In genomic region chr18:59918320-59918755, GRCh38 we compare ENCODE assay signal across 1 cellular context.
TF ChIP-seq lines count a peak whose summit lies in the region.

No MANE protein-coding gene starts in this region.

TF ChIP-seq in HepG2, 621 proteins besides CTCF, POLR2A, EP300 and RAD21:
- TF ChIP-seq, protein P1, sequence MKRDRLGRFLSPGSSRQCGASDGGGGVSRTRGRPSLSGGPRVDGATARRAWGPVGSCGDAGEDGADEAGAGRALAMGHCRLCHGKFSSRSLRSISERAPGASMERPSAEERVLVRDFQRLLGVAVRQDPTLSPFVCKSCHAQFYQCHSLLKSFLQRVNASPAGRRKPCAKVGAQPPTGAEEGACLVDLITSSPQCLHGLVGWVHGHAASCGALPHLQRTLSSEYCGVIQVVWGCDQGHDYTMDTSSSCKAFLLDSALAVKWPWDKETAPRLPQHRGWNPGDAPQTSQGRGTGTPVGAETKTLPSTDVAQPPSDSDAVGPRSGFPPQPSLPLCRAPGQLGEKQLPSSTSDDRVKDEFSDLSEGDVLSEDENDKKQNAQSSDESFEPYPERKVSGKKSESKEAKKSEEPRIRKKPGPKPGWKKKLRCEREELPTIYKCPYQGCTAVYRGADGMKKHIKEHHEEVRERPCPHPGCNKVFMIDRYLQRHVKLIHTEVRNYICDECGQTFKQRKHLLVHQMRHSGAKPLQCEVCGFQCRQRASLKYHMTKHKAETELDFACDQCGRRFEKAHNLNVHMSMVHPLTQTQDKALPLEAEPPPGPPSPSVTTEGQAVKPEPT (CRISPR knock-in tag; IDR thresholded peaks at IDR 0.05; ENCODE audit: low read depth): no peak
- TF ChIP-seq TFAP4 (IDR thresholded peaks at IDR 0.05; ENCODE audit: borderline replicate concordance, low read depth) (peak; percentile 44; the same call in 1 of the 2 replicates), FOSL2 (CRISPR knock-in tag; IDR thresholded peaks at IDR 0.05) (0 out of 2 replicates have a peak, but pooled peaks have one; percentile 23), YEATS2 (CRISPR knock-in tag; IDR thresholded peaks at IDR 0.05; ENCODE audit: borderline replicate concordance) (no peak), RFXAP (CRISPR knock-in tag; IDR thresholded peaks at IDR 0.05; ENCODE audit: borderline replicate concordance) (no peak), SOX5 (CRISPR knock-in tag; IDR thresholded peaks at IDR 0.05; ENCODE audit: borderline replicate concordance) (no peak), ZSCAN30 (CRISPR knock-in tag; IDR thresholded peaks at IDR 0.05) (no peak)
